Comparison of ENCODE assay signal across 15 cellular contexts in the genomic region with DNA sequence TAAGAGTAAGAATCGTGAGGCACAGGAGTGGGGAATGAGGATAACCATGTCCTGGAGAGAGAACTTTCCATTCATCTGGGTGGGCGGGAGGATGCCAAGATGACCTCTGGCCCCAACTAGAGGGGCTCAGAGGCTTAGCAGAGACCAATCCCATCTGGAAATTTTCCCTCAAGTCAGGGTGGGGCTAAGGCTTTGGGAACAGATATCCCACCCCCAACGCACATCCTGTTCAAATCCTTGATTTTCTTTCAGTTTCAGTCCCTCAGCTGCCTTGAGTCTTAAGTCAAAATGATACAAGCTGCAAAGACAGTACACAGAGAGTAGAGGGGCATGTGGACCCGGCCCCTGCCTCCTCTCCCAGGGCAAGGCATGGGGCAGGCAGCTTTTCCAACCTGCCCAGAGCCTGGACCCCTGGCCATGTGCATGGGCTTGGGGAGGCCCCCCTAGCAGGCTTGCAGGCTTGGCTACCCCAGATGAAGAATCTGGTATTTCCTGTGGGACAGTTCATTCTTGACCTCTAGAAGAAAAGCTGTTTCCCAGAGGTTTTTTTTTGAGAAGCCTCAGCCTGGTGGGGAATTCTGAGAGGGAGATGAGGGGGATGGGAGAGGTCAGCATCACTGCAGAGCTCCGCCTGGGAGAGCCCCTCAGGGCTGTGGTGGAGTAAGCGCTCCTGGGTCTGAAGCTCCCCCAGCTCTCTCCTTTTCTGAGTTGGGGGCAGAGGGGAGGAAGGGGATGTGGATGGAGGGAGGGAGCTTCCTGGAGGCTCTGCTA.
DNase-seq lines count a peak whose midpoint lies in the region; ATAC-seq and TF ChIP-seq lines count a peak whose summit lies in the region.
"Had no signal": no experiment of that assay in that cellular context is flagged by ENCODE, and none has a peak within 500 bp of the region (broad histone marks: within the 10 kb centered on the region; RNA-seq: fewer than 3 reads in every experiment).

No MANE protein-coding gene starts in this region.

- no peaks in the 10 kb centered on the region for H4K20me1 ChIP-seq in SK-N-SH (ENCODE audit: insufficient read depth)

- peak overlapping the region; percentile 92 for H3K27ac Mint-ChIP-seq in osteocyte (ENCODE audit: unreplicated experiment)

- ATAC-seq in SK-N-SH treated with all-trans-retinoic acid at 6 μM for 48 hours (no peak; the same call in 2 of the 3 replicates), GM21360 (IDR thresholded peaks at IDR 0.05; ENCODE audit: unreplicated experiment) (no peak), GM18867 (IDR thresholded peaks at IDR 0.05; ENCODE audit: unreplicated experiment) (no peak)

- CTCF ChIA-PET in SK-N-SH (lab: Yijun Ruan, JAX), result interaction anchor here (1.5 to 3.6 kb wide), 4 partner anchors 28 to 53 kb away, joined by 3 to 26 read pairs (median 3); no protein-coding TSS in a partner anchor

- H3K36me3 Mint-ChIP-seq in osteocyte (ENCODE audit: unreplicated experiment), result peaks cover 3% of the 10 kb centered on the region

- no peaks in the 10 kb centered on the region for H3K9me2 ChIP-seq in SK-N-SH

- no peak for TF ChIP-seq RAD21 in SK-N-SH (IDR thresholded peaks at IDR 0.05; ENCODE audit: low read length)

- peaks cover 83% of the 10 kb centered on the region for H3K4me1 Mint-ChIP-seq in osteocyte (ENCODE audit: unreplicated experiment)

- TF ChIP-seq POLR2A in uterus (IDR thresholded peaks at IDR 0.05), result no peak

- POLR2A ChIA-PET in SK-N-SH (lab: Yijun Ruan, JAX), result no interaction called here

- peak overlapping the region; percentile 7; the same call in 1 of the 2 replicates for H3K9ac ChIP-seq in SK-N-SH

- TF ChIP-seq CTCF in SK-N-SH (IDR thresholded peaks at IDR 0.05) (no peak), osteocyte (IDR thresholded peaks at IDR 0.05) (no peak), uterus (IDR thresholded peaks at IDR 0.05) (no peak)

- H3K9me3 Mint-ChIP-seq in osteocyte (ENCODE audit: unreplicated experiment), result no peaks in the 10 kb centered on the region

- peak overlapping the region; percentile 44 for H3K4me2 ChIP-seq in SK-N-SH

- H3K27me3 ChIP-seq in SK-N-SH (ENCODE audit: insufficient read depth), result no peaks in the 10 kb centered on the region
- H3K27me3 ChIP-seq in uterus, result no peaks in the 10 kb centered on the region
- H3K27me3 ChIP-seq: SJSA1 had no signal

- H3K9me3 ChIP-seq in SK-N-SH, result no peaks in the 10 kb centered on the region
- no peaks in the 10 kb centered on the region for H3K9me3 ChIP-seq in uterus
- H3K9me3 ChIP-seq: SJSA1 had no signal

- H3K27ac ChIP-seq in SK-N-SH (ENCODE audit: low read depth in 2 of 2, low read length in 1 of 2) (peak overlapping the region; percentile 39 to 41; a peak in 3 of 4 replicates), uterus (peak overlapping the region; percentile 90 to 96)
- H3K27ac ChIP-seq: 22Rv1, SJSA1 had no signal

- intact Hi-C loops in uterus (cut with DNase I; ENCODE audit: low total_unique reads), result loop anchor here (5.0 kb wide), 1 partner anchor 32 kb away; no protein-coding TSS in a partner anchor

- peaks cover 30% of the 10 kb centered on the region; the same call in 1 of the 2 replicates for H3K79me2 ChIP-seq in SK-N-SH (ENCODE audit: insufficient read depth)

- no peak overlapping the region for H3K4me3 ChIP-seq in SK-N-SH (ENCODE audit: low read depth in 2 of 2, low read length in 1 of 2)
- peak overlapping the region; percentile 58 to 78 for H3K4me3 ChIP-seq in uterus
- H3K4me3 ChIP-seq: SJSA1 had no signal

- H3K4me3 Mint-ChIP-seq in osteocyte (ENCODE audit: unreplicated experiment), result peak overlapping the region; percentile 26

- no peaks in the 10 kb centered on the region for H3K27me3 Mint-ChIP-seq in osteocyte (ENCODE audit: unreplicated experiment)

- peaks cover 45 to 74% of the 10 kb centered on the region in 2 experiments for H3K36me3 ChIP-seq in SK-N-SH (replicated peaks in 1 of 2; ENCODE audit: control insufficient read depth in 1 of 2, insufficient read depth in 2 of 2, low read length in 1 of 2)
- H3K36me3 ChIP-seq in uterus, result no peaks in the 10 kb centered on the region
- H3K36me3 ChIP-seq: SJSA1 had no signal

- H2AFZ ChIP-seq in SK-N-SH (ENCODE audit: low read depth), result no peak overlapping the region

- TF ChIP-seq EP300 in SK-N-SH (IDR thresholded peaks at IDR 0.05; ENCODE audit: borderline replicate concordance in 1 of 2, low read depth in 1 of 2, low read length in 1 of 2), result no peak

- DNase-seq in SK-N-SH (no peak), foreskin melanocyte (peak; percentile 39), osteocyte (ENCODE audit: extremely low spot score, unreplicated experiment) (no peak), uterus (no peak)
- DNase-seq in activated CD4-positive, alpha-beta T cell treated with anti-CD3 and anti-CD28 coated beads for 48 hours, result no peak
- DNase-seq: amygdala; NCI-H1436; NCI-H774; stimulated activated CD4-positive, alpha-beta T cell treated with anti-CD3 and anti-CD28 coated beads, Interleukin-2, amount 100 ng/mL, for 24 hours; stimulated activated naive CD4-positive, alpha-beta T cell had no signal

- 92% methylated on average over 6 of the region's 6 CpGs for WGBS in SK-N-SH (ENCODE audit: low lambda C conversion rate)

- H3K4me1 ChIP-seq in SK-N-SH (ENCODE audit: control insufficient read depth in 1 of 2, insufficient read depth in 2 of 2, low read depth in 1 of 2, low read length in 1 of 2) (peaks cover 16 to 30% of the 10 kb centered on the region in 2 experiments), uterus (peaks cover 26 to 56% of the 10 kb centered on the region in 2 donors)

- no peaks in the 10 kb centered on the region for H3F3A ChIP-seq in SK-N-SH (replicated peaks; ENCODE audit: insufficient read depth)

TF ChIP-seq in SK-N-SH, 30 proteins besides CTCF, POLR2A, EP300 and RAD21 (continues in another document):
- no peak for TF ChIP-seq RXRA (IDR thresholded peaks at IDR 0.05; ENCODE audit: borderline replicate concordance, low read depth)
- TF ChIP-seq CHD2 (IDR thresholded peaks at IDR 0.05; ENCODE audit: low read length, partially characterized antibody), result no peak
- no peak for TF ChIP-seq MEF2A (IDR thresholded peaks at IDR 0.05; ENCODE audit: borderline replicate concordance, low read depth)
- TF ChIP-seq, protein P1, sequence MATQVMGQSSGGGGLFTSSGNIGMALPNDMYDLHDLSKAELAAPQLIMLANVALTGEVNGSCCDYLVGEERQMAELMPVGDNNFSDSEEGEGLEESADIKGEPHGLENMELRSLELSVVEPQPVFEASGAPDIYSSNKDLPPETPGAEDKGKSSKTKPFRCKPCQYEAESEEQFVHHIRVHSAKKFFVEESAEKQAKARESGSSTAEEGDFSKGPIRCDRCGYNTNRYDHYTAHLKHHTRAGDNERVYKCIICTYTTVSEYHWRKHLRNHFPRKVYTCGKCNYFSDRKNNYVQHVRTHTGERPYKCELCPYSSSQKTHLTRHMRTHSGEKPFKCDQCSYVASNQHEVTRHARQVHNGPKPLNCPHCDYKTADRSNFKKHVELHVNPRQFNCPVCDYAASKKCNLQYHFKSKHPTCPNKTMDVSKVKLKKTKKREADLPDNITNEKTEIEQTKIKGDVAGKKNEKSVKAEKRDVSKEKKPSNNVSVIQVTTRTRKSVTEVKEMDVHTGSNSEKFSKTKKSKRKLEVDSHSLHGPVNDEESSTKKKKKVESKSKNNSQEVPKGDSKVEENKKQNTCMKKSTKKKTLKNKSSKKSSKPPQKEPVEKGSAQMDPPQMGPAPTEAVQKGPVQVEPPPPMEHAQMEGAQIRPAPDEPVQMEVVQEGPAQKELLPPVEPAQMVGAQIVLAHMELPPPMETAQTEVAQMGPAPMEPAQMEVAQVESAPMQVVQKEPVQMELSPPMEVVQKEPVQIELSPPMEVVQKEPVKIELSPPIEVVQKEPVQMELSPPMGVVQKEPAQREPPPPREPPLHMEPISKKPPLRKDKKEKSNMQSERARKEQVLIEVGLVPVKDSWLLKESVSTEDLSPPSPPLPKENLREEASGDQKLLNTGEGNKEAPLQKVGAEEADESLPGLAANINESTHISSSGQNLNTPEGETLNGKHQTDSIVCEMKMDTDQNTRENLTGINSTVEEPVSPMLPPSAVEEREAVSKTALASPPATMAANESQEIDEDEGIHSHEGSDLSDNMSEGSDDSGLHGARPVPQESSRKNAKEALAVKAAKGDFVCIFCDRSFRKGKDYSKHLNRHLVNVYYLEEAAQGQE (IDR thresholded peaks at IDR 0.05; ENCODE audit: low read depth, low read length), result no peak
- TF ChIP-seq YY1 (IDR thresholded peaks at IDR 0.05; ENCODE audit: low read depth), result no peak
- TF ChIP-seq NFIC (IDR thresholded peaks at IDR 0.05; ENCODE audit: borderline replicate concordance), result no peak

TF ChIP-seq in SK-N-SH treated with all-trans-retinoic acid at 6 μM for 48 hours, 23 proteins besides CTCF, POLR2A, EP300 and RAD21:
- no peak for TF ChIP-seq TOX (CRISPR knock-in tag; IDR thresholded peaks at IDR 0.05; ENCODE audit: borderline replicate concordance)
- TF ChIP-seq, protein P2, sequence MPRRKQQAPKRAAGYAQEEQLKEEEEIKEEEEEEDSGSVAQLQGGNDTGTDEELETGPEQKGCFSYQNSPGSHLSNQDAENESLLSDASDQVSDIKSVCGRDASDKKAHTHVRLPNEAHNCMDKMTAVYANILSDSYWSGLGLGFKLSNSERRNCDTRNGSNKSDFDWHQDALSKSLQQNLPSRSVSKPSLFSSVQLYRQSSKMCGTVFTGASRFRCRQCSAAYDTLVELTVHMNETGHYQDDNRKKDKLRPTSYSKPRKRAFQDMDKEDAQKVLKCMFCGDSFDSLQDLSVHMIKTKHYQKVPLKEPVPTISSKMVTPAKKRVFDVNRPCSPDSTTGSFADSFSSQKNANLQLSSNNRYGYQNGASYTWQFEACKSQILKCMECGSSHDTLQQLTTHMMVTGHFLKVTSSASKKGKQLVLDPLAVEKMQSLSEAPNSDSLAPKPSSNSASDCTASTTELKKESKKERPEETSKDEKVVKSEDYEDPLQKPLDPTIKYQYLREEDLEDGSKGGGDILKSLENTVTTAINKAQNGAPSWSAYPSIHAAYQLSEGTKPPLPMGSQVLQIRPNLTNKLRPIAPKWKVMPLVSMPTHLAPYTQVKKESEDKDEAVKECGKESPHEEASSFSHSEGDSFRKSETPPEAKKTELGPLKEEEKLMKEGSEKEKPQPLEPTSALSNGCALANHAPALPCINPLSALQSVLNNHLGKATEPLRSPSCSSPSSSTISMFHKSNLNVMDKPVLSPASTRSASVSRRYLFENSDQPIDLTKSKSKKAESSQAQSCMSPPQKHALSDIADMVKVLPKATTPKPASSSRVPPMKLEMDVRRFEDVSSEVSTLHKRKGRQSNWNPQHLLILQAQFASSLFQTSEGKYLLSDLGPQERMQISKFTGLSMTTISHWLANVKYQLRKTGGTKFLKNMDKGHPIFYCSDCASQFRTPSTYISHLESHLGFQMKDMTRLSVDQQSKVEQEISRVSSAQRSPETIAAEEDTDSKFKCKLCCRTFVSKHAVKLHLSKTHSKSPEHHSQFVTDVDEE (CRISPR knock-in tag; IDR thresholded peaks at IDR 0.05), result no peak

Comparison
In these comparisons a context has a peak if more than half of its experiments do, and no peak if none do; other contexts are left out.
1. H3K4me3 ChIP-seq: peak in uterus (2 of 2); none in SK-N-SH (0 of 2).